8 cellular contexts compared by ENCODE assay signal in genomic region chr6:135423649-135424128, GRCh38.
A peak's percentile ranks its signal among the peaks of the same experiment; 100 is the strongest.
DNase-seq lines count a peak whose midpoint lies in the region; ATAC-seq, FAIRE-seq and TF ChIP-seq lines count a peak whose summit lies in the region.

No MANE protein-coding gene starts in this region.

- H3K36me3 Mint-ChIP-seq in type B pancreatic cell = no peaks in the 10 kb centered on the region

- peak; percentile 30 to 72 (median 62) for TF ChIP-seq CTCF in body of pancreas (IDR thresholded peaks at IDR 0.05)
- TF ChIP-seq CTCF in type B pancreatic cell (conservative IDR thresholded peaks at IDR 0.05) = peak; percentile 81

- H3K4me1 Mint-ChIP-seq in type B pancreatic cell (ENCODE audit: unreplicated experiment) = no peaks in the 10 kb centered on the region

- peak; percentile 61 for DNase-seq in DMS53 (lab: John Stamatoyannopoulos, UW)
- peak; percentile 49 for DNase-seq in NCI-H748 treated with DMSO at 0.1 percent for 48 hours (lab: John Stamatoyannopoulos, UW)
- DNase-seq in body of pancreas = peak in 1 of 4 donors; percentile 37
- no peak for DNase-seq in type B pancreatic cell (ENCODE audit: extremely low spot score, unreplicated experiment)
- DNase-seq in activated naive CD4-positive, alpha-beta T cell treated with Interleukin-2 at 50 U/mL for 16 hours = no peak

- TF ChIP-seq POLR2A in body of pancreas (IDR thresholded peaks at IDR 0.05) = no peak

- H3K27me3 Mint-ChIP-seq in type B pancreatic cell = no peaks in the 10 kb centered on the region

- 5 to 16% methylated on average over 2 of the region's 2 CpGs for WGBS in body of pancreas, 2 donors

- no peaks in the 10 kb centered on the region for H3K9me3 Mint-ChIP-seq in type B pancreatic cell

- H3K27ac Mint-ChIP-seq in type B pancreatic cell = no peak overlapping the region

- peak; percentile 99 for FAIRE-seq in islet of Langerhans (lab: Jason Lieb, UNC)

- H3K27me3 ChIP-seq in body of pancreas = no peaks in the 10 kb centered on the region

- intact Hi-C loops in body of pancreas (cut with DNase I) = loop anchor here (10.0 kb wide), 1 partner anchor 289 kb away; no protein-coding TSS in a partner anchor

- no peak overlapping the region for H3K4me3 Mint-ChIP-seq in type B pancreatic cell

- H3K27ac ChIP-seq in body of pancreas = no peak overlapping the region

- H3K36me3 ChIP-seq in body of pancreas (replicated peaks in 1 of 2; ENCODE audit: insufficient read depth in 1 of 2, low read depth in 2 of 2) = peaks cover 0 to 2% of the 10 kb centered on the region in 2 donors

- H3K4me3 ChIP-seq in body of pancreas = no peak overlapping the region

- ATAC-seq in GM19351 (IDR thresholded peaks at IDR 0.05; ENCODE audit: unreplicated experiment) (peak; percentile 83), HG03280 (IDR thresholded peaks at IDR 0.05; ENCODE audit: unreplicated experiment) (peak; percentile 87), body of pancreas (peak; percentile 71)

- H3K4me1 ChIP-seq in body of pancreas = no peaks in the 10 kb centered on the region

- H3K9me3 ChIP-seq in body of pancreas = no peaks in the 10 kb centered on the region

Comparison
In these comparisons a context has a peak if more than half of its experiments do, and no peak if none do; other contexts are left out.
1. DNase-seq: peak in DMS53 (single experiment) and NCI-H748 treated with DMSO at 0.1 percent for 48 hours (single experiment); none in type B pancreatic cell (single experiment) and activated naive CD4-positive, alpha-beta T cell treated with Interleukin-2 at 50 U/mL for 16 hours (single experiment).
2. Peak in every context shown above with its lines, with median percentiles within 50 percentile points of each other: ATAC-seq.